7 cellular contexts compared by ENCODE assay signal in genomic region chr16:68529931-68530667, GRCh38.
A peak's percentile ranks its signal among the peaks of the same experiment; 100 is the strongest.
DNase-seq lines count a peak whose midpoint lies in the region; ATAC-seq and FAIRE-seq lines count a peak whose summit lies in the region.

No MANE protein-coding gene starts in this region.

- ATAC-seq in HG03060 (IDR thresholded peaks at IDR 0.05; ENCODE audit: low read depth, unreplicated experiment) = peak; percentile 58

- peak; percentile 93 for FAIRE-seq in GM18507 (lab: Jason Lieb, UNC)

- DNase-seq in GM18507 (ENCODE audit: extremely low spot score, insufficient read length, low read depth) (peak; percentile 93), NCI-H2227 (lab: John Stamatoyannopoulos, UW; ENCODE audit: unreplicated experiment) (peak; percentile 91), cerebellar nuclear complex (lab: John Stamatoyannopoulos, UW) (peak; percentile 62 to 83), kidney glomerular epithelial cell (lab: John Stamatoyannopoulos, UW) (peak; percentile 76)
- DNase-seq in activated CD4-positive, alpha-beta T cell treated with anti-CD3 and anti-CD28 coated beads for 1 hour = peak; percentile 89
- peak; percentile 85 to 88 for DNase-seq in stimulated activated CD4-positive, alpha-beta T cell treated with anti-CD3 and anti-CD28 coated beads, Interleukin-15, amount 100 ng/mL, for 48 hours (ENCODE audit: low read depth in 2 of 2)

Comparison
In these comparisons a context has a peak if more than half of its experiments do, and no peak if none do; other contexts are left out.
1. Peak in every context shown above with its lines: DNase-seq and ATAC-seq.